16 cellular contexts compared by ENCODE assay signal in genomic region chr18:26181343-26181826, GRCh38. TPM values are rescaled to one million over a fixed set of nuclear protein-coding genes. Genes with fewer than 3 reads are reported as not detected.
DNase-seq lines count a peak whose midpoint lies in the region; ATAC-seq and TF ChIP-seq lines count a peak whose summit lies in the region.
"Had no signal": no experiment of that assay in that cellular context is flagged by ENCODE, and none has a peak within 500 bp of the region (broad histone marks: within the 10 kb centered on the region; RNA-seq: fewer than 3 reads in every experiment).

No MANE protein-coding gene starts in this region.

- peaks cover 10% of the 10 kb centered on the region; the same call in 1 of the 2 replicates for H3K9me3 ChIP-seq in SU-DHL-6 (ENCODE audit: insufficient read depth, low read length)

- H3K9me2 ChIP-seq in SU-DHL-6 (replicated peaks; ENCODE audit: insufficient read depth, low read length), result no peaks in the 10 kb centered on the region

- peaks cover 77% of the 10 kb centered on the region for H3F3A ChIP-seq in SU-DHL-6 (ENCODE audit: insufficient read depth)

- no peak overlapping the region for H3K4me3 Mint-ChIP-seq in mesothelial cell of epicardium
- H3K4me3 Mint-ChIP-seq in activated T-helper 17 cell treated with anti-CD3 and anti-CD28 coated beads, Interleukin-2, amount 50 U/mL, for 72 hours, result no peak overlapping the region
- H3K4me3 Mint-ChIP-seq: T-cell had no signal

- H3K36me3 Mint-ChIP-seq in mesothelial cell of epicardium, result no peaks in the 10 kb centered on the region
- no peaks in the 10 kb centered on the region for H3K36me3 Mint-ChIP-seq in activated T-helper 17 cell treated with anti-CD3 and anti-CD28 coated beads, Interleukin-2, amount 50 U/mL, for 72 hours (ENCODE audit: low read depth)
- H3K36me3 Mint-ChIP-seq: T-cell had no signal

- H3K9me3 Mint-ChIP-seq in mesothelial cell of epicardium, result no peaks in the 10 kb centered on the region
- no peaks in the 10 kb centered on the region for H3K9me3 Mint-ChIP-seq in activated T-helper 17 cell treated with anti-CD3 and anti-CD28 coated beads, Interleukin-2, amount 50 U/mL, for 72 hours
- H3K9me3 Mint-ChIP-seq: T-cell had no signal

- H3K27me3 ChIP-seq in SU-DHL-6 (ENCODE audit: low read length), result no peaks in the 10 kb centered on the region
- H3K27me3 ChIP-seq: BLaER1 had no signal

- no peak for TF ChIP-seq CTCF in SU-DHL-6 (IDR thresholded peaks at IDR 0.05; ENCODE audit: insufficient read depth, low read length, poor library complexity, severe bottlenecking)
- TF ChIP-seq CTCF in mesothelial cell of epicardium (IDR thresholded peaks at IDR 0.05; ENCODE audit: unreplicated experiment), result no peak
- no peak for TF ChIP-seq CTCF in GM13977 (IDR thresholded peaks at IDR 0.05; ENCODE audit: extremely low read depth, insufficient read depth, missing control alignments)

- H4K20me1 ChIP-seq in SU-DHL-6 (ENCODE audit: low read depth, low read length), result no peaks in the 10 kb centered on the region
- H4K20me1 ChIP-seq: BLaER1 had no signal

- peak overlapping the region; percentile 79 for H3K4me2 ChIP-seq in SU-DHL-6 (ENCODE audit: low read depth, low read length, poor library complexity, severe bottlenecking)
- H3K4me2 ChIP-seq: BLaER1 had no signal

- H3K27ac ChIP-seq in SU-DHL-6 (ENCODE audit: low read depth, low read length), result peak overlapping the region; percentile 99
- H3K27ac ChIP-seq: BLaER1 had no signal

- peaks cover 7% of the 10 kb centered on the region; the same call in 1 of the 2 replicates for H3K36me3 ChIP-seq in SU-DHL-6 (ENCODE audit: low read length)
- H3K36me3 ChIP-seq: BLaER1 had no signal

- H3K79me2 ChIP-seq in SU-DHL-6 (ENCODE audit: insufficient read depth, low read length), result no peaks in the 10 kb centered on the region

- peak overlapping the region; percentile 31 for H2AFZ ChIP-seq in SU-DHL-6 (ENCODE audit: low read depth, low read length, severe bottlenecking)

- peak overlapping the region; percentile 38 for H3K4me3 ChIP-seq in SU-DHL-6 (ENCODE audit: insufficient read depth, low read length, poor library complexity, severe bottlenecking)
- H3K4me3 ChIP-seq: BLaER1 had no signal

- H3K9ac ChIP-seq in SU-DHL-6 (ENCODE audit: low read length), result peak overlapping the region; percentile 46
- H3K9ac ChIP-seq: BLaER1 had no signal

- DNase-seq in left cardiac atrium (no peak), mesothelial cell of epicardium (ENCODE audit: low spot score in 2 of 2, unreplicated experiment in 2 of 2) (no peak), GM13977 (ENCODE audit: low spot score) (no peak)
- DNase-seq: aorta, KBM-7, NCI-H2029 treated with DMSO at 0.1 percent for 48 hours, T-cell had no signal

- ATAC-seq in GM18868 (IDR thresholded peaks at IDR 0.05; ENCODE audit: unreplicated experiment) (peak; percentile 59), GM21529 (IDR thresholded peaks at IDR 0.05; ENCODE audit: unreplicated experiment) (peak; percentile 64), HG03108 (IDR thresholded peaks at IDR 0.05; ENCODE audit: unreplicated experiment) (peak; percentile 64), left cardiac atrium (no peak)
- ATAC-seq in activated T-helper 17 cell treated with anti-CD3 and anti-CD28 coated beads, Interleukin-2, amount 50 U/mL, for 72 hours (replicated peaks), result no peak
- ATAC-seq: T-cell had no signal

- in situ Hi-C loops in GM13977 (cut with MboI; ENCODE audit: low pct_unique_long_range_greater_than_20kb, low sequenced_read_pairs, unreplicated experiment), result no loop called here

- intact Hi-C loops in left cardiac atrium (cut with DNase I), result no loop called here

- H3K27ac Mint-ChIP-seq in mesothelial cell of epicardium, result no peak overlapping the region
- H3K27ac Mint-ChIP-seq in activated T-helper 17 cell treated with anti-CD3 and anti-CD28 coated beads, Interleukin-2, amount 50 U/mL, for 72 hours, result no peak overlapping the region
- H3K27ac Mint-ChIP-seq: T-cell had no signal

- H3K27me3 Mint-ChIP-seq in mesothelial cell of epicardium (ENCODE audit: low read depth), result no peaks in the 10 kb centered on the region
- no peaks in the 10 kb centered on the region for H3K27me3 Mint-ChIP-seq in activated T-helper 17 cell treated with anti-CD3 and anti-CD28 coated beads, Interleukin-2, amount 50 U/mL, for 72 hours
- H3K27me3 Mint-ChIP-seq: T-cell had no signal

- no peaks in the 10 kb centered on the region for H3K4me1 Mint-ChIP-seq in mesothelial cell of epicardium
- no peaks in the 10 kb centered on the region for H3K4me1 Mint-ChIP-seq in activated T-helper 17 cell treated with anti-CD3 and anti-CD28 coated beads, Interleukin-2, amount 50 U/mL, for 72 hours

RNA-seq across cellular contexts. Expression of gene TAF4B, which starts 44.9 kb away (rescaled TPM):
- total RNA-seq in left cardiac atrium, result 1 to 10 TPM; 1.5 to 2.2 TPM
- total RNA-seq in mesothelial cell of epicardium, result 3.7 to 4.2 TPM (median 3.8 TPM) in 3 replicates
- 10 to 100 TPM; 12.8 to 14.1 TPM for total RNA-seq in activated T-helper 17 cell treated with anti-CD3 and anti-CD28 coated beads, Interleukin-2, amount 50 U/mL, for 72 hours

RNA-seq across cellular contexts. Expression of gene PSMA8, which starts 47.7 kb away (rescaled TPM):
- total RNA-seq in left cardiac atrium, result not detected
- total RNA-seq in mesothelial cell of epicardium, result 0.22 TPM in 1 of 3 replicates, not detected in the others
- total RNA-seq in activated T-helper 17 cell treated with anti-CD3 and anti-CD28 coated beads, Interleukin-2, amount 50 U/mL, for 72 hours, result under 1 TPM in 1 of 2 donors, not detected in 1; 0.58 TPM
- total RNA-seq: aorta, dermis microvascular lymphatic vessel endothelial cell, mucosa of gallbladder, posterior vena cava had no signal

Comparison
In these comparisons a context has a peak if more than half of its experiments do, and no peak if none do; other contexts are left out.
1. ATAC-seq: peak in GM18868 (single experiment), GM21529 (single experiment) and HG03108 (single experiment); none in left cardiac atrium (0 of 2) and activated T-helper 17 cell treated with anti-CD3 and anti-CD28 coated beads, Interleukin-2, amount 50 U/mL, for 72 hours (single experiment).